Comparison of ENCODE assay signal across 18 cellular contexts in genomic region chr12:105156260-105156659, GRCh38.
"Had no signal": no experiment of that assay in that cellular context is flagged by ENCODE, and none has a peak within 500 bp of the region (broad histone marks: within the 10 kb centered on the region; RNA-seq: fewer than 3 reads in every experiment).

No MANE protein-coding gene starts in this region.

- H3K4me3 Mint-ChIP-seq: naive thymus-derived CD8-positive, alpha-beta T cell; type B pancreatic cell had no signal

- ATAC-seq: esophagus mucosa; gastroesophageal sphincter; mucosa of descending colon; naive thymus-derived CD8-positive, alpha-beta T cell had no signal

- H3K27me3 ChIP-seq: colonic mucosa, dorsolateral prefrontal cortex, gastroesophageal sphincter, hepatocyte, neutrophil, uterus had no signal

- H3K36me3 ChIP-seq: colonic mucosa, uterus had no signal

- H3K4me3 ChIP-seq: colonic mucosa, dorsolateral prefrontal cortex, gastroesophageal sphincter, hepatocyte, mucosa of descending colon, smooth muscle cell, uterus had no signal

- H3K9me3 ChIP-seq: colonic mucosa, gastroesophageal sphincter, mucosa of descending colon, neutrophil, uterus had no signal

- H3K4me1 ChIP-seq: colonic mucosa, gastroesophageal sphincter, uterus had no signal

- H3K27me3 Mint-ChIP-seq: naive thymus-derived CD8-positive, alpha-beta T cell; type B pancreatic cell had no signal

- H3K27ac ChIP-seq: colonic mucosa, dorsolateral prefrontal cortex, gastroesophageal sphincter, hepatocyte, neutrophil, uterus had no signal

- H2AFZ ChIP-seq: hepatocyte had no signal

- H3K4me2 ChIP-seq: hepatocyte, smooth muscle cell had no signal

- H3K9me3 Mint-ChIP-seq: naive thymus-derived CD8-positive, alpha-beta T cell; type B pancreatic cell had no signal

- DNase-seq: cerebellar nuclear complex; colonic mucosa; dorsolateral prefrontal cortex; effector CD8-positive, alpha-beta T cell; glutamatergic neuron; kidney glomerular epithelial cell; mucosa of descending colon; naive thymus-derived CD8-positive, alpha-beta T cell; posterior cingulate gyrus; stimulated activated CD4-positive, alpha-beta T cell treated with anti-CD3 and anti-CD28 coated beads, Interleukin-2, amount 100 ng/mL, for 48 hours; stimulated activated naive CD4-positive, alpha-beta T cell treated with Interleukin-2 at 50 U/mL for 16 hours; uterus had no signal

- H3K27ac Mint-ChIP-seq: type B pancreatic cell had no signal
